Comparison of ENCODE assay signal across 8 cellular contexts in the genomic region with DNA sequence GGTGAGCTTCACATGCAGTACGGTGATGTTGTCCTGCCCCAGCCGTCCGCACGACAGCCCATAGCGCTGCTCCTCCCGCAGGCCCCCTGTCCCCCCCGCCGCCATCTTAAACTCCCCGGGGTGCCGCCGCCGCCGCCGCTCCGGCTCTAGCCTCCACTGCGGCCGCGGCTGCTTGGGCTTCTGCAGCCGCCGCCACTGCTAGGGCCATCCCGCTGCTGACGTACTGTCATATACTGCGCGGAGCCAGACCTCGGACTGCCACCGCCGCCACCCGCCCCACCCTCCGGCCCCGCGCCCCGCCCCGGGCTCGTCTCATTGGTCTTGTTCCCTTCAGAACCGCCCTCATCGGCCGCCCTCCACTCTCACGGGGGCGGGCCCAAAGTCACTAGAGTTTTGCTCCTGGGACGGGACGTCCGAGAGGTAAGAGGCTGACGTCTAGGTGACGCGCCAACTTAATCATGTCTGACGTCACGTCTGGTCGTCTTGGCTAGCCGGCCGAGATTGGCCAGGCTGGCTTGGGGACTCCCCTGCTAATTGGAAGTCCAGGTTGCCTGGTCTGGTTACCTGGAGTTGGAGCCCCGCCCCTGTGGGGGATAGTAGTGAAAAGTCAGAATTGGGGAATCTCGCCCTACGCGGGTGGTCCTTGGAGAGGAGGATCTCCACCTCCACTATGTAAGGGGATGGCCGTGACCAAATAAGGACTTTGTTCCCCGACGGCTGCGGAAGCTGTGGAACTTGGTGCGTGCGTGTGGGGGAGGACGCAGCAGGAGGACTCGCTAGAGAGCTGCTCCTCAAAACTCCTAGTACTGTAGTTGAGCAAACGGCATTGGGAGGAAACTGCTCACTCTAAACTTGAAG. TPM values are rescaled to one million over a fixed set of nuclear protein-coding genes. Genes with fewer than 3 reads are reported as not detected.
DNase-seq lines count a peak whose midpoint lies in the region; FAIRE-seq and TF ChIP-seq lines count a peak whose summit lies in the region.

A gene (minus strand): TSS at position 235 of the 858 bp plus-strand sequence. CDS start 130 bp downstream, at position 105.

- H3K79me2 ChIP-seq in Loucy (ENCODE audit: insufficient read depth, low read length) (peaks cover 16% of the 10 kb centered on the region; the same call in 1 of the 2 replicates), neural progenitor cell (ENCODE audit: low read depth) (peaks cover 14% of the 10 kb centered on the region)

- H2AFZ ChIP-seq in Loucy (ENCODE audit: low read length) (peak within 1 kb of the TSS; percentile 87), neural progenitor cell (replicated peaks) (peak within 1 kb of the TSS; percentile 97)

- H3K27ac Mint-ChIP-seq in activated naive CD4-positive, alpha-beta T cell treated with anti-CD3 and anti-CD28 coated beads for 36 hours: peak within 1 kb of the TSS; percentile 89
- peak within 1 kb of the TSS; percentile 84 for H3K27ac Mint-ChIP-seq in neural progenitor cell

- no peaks in the 10 kb centered on the region for H3F3A ChIP-seq in Loucy (ENCODE audit: low read depth)
- peaks cover 11% of the 10 kb centered on the region for H3F3A ChIP-seq in neural progenitor cell (ENCODE audit: low read depth)

- peak within 1 kb of the TSS; percentile 93 for H3K4me2 ChIP-seq in Loucy (ENCODE audit: low read depth, low read length, poor library complexity, severe bottlenecking)
- peak within 1 kb of the TSS; percentile 94 for H3K4me2 ChIP-seq in neural progenitor cell

- no peaks in the 10 kb centered on the region for H3K9me3 Mint-ChIP-seq in activated naive CD4-positive, alpha-beta T cell treated with anti-CD3 and anti-CD28 coated beads for 36 hours
- H3K9me3 Mint-ChIP-seq in neural progenitor cell: no peaks in the 10 kb centered on the region

- FAIRE-seq in H54 (lab: Jason Lieb, UNC): no peak

- H3K9me3 ChIP-seq in Loucy (ENCODE audit: insufficient read depth, low read depth, low read length) (no peaks in the 10 kb centered on the region), neural progenitor cell (ENCODE audit: low read depth) (no peaks in the 10 kb centered on the region), stomach smooth muscle (ENCODE audit: control insufficient read depth in 2 of 2, low read length in 2 of 2) (no peaks in the 10 kb centered on the region)

- peak; percentile 94 for DNase-seq in G401 (ENCODE audit: low spot score)
- DNase-seq in H54 (ENCODE audit: insufficient read length, low spot score): peak; percentile 82
- DNase-seq in SK-N-DZ (ENCODE audit: low spot score): peak; percentile 74
- peak; percentile 98 for DNase-seq in activated naive CD4-positive, alpha-beta T cell treated with anti-CD3 and anti-CD28 coated beads for 36 hours
- peak; percentile 87 for DNase-seq in foreskin melanocyte
- DNase-seq in neural progenitor cell (ENCODE audit: low spot score): peak; percentile 97

- no peaks in the 10 kb centered on the region for H3K27me3 ChIP-seq in Loucy (ENCODE audit: insufficient read depth, low read length, poor library complexity, severe bottlenecking)
- peaks cover 19% of the 10 kb centered on the region for H3K27me3 ChIP-seq in neural progenitor cell
- no peaks in the 10 kb centered on the region for H3K27me3 ChIP-seq in stomach smooth muscle (ENCODE audit: control insufficient read depth in 1 of 2, insufficient read depth in 2 of 2, low read length in 2 of 2)

- no peaks in the 10 kb centered on the region for H3K9me2 ChIP-seq in Loucy (replicated peaks; ENCODE audit: low read depth, low read length)

- H3K36me3 Mint-ChIP-seq in activated naive CD4-positive, alpha-beta T cell treated with anti-CD3 and anti-CD28 coated beads for 36 hours (ENCODE audit: low read depth): peaks cover 13% of the 10 kb centered on the region
- H3K36me3 Mint-ChIP-seq in neural progenitor cell: no peaks in the 10 kb centered on the region

- H3K27ac ChIP-seq in neural progenitor cell: no peak within 1 kb of the TSS
- H3K27ac ChIP-seq in stomach smooth muscle (ENCODE audit: low read length): peak within 1 kb of the TSS; percentile 96

- no peaks in the 10 kb centered on the region for H3K27me3 Mint-ChIP-seq in activated naive CD4-positive, alpha-beta T cell treated with anti-CD3 and anti-CD28 coated beads for 36 hours (ENCODE audit: low read depth)
- peaks cover 12% of the 10 kb centered on the region for H3K27me3 Mint-ChIP-seq in neural progenitor cell (ENCODE audit: insufficient read depth, low read depth)

- H4K20me1 ChIP-seq in Loucy (ENCODE audit: insufficient read depth, low read length, poor library complexity, severe bottlenecking) (no peaks in the 10 kb centered on the region), neural progenitor cell (ENCODE audit: low read depth) (peaks cover 7% of the 10 kb centered on the region)

- peak within 1 kb of the TSS; percentile 90 for H3K4me3 ChIP-seq in Loucy (ENCODE audit: low read length, poor library complexity, severe bottlenecking)
- peak within 1 kb of the TSS; percentile 89 for H3K4me3 ChIP-seq in neural progenitor cell
- H3K4me3 ChIP-seq in stomach smooth muscle (ENCODE audit: low read length in 2 of 2): peak within 1 kb of the TSS; percentile 90 to 98

- intact Hi-C loops in activated naive CD4-positive, alpha-beta T cell treated with anti-CD3 and anti-CD28 coated beads for 36 hours (cut with micrococcal nuclease): loop anchor here (1.0 to 10.0 kb wide), 19 partner anchors 92 to 1223 kb away; a partner anchor contains a TSS

- H3K36me3 ChIP-seq in Loucy (ENCODE audit: insufficient read depth, low read length): no peaks in the 10 kb centered on the region
- no peaks in the 10 kb centered on the region for H3K36me3 ChIP-seq in neural progenitor cell
- peaks cover 0 to 5% of the 10 kb centered on the region in 2 donors for H3K36me3 ChIP-seq in stomach smooth muscle (ENCODE audit: control insufficient read depth in 2 of 2, insufficient read depth in 2 of 2, low read length in 2 of 2)

- H3K4me1 ChIP-seq in Loucy (ENCODE audit: insufficient read depth, low read length, poor library complexity, severe bottlenecking) (peaks cover 38% of the 10 kb centered on the region), neural progenitor cell (peaks cover 27% of the 10 kb centered on the region), stomach smooth muscle (ENCODE audit: control insufficient read depth, insufficient read depth, low read length) (peaks cover 25% of the 10 kb centered on the region)

- H3K4me3 Mint-ChIP-seq in activated naive CD4-positive, alpha-beta T cell treated with anti-CD3 and anti-CD28 coated beads for 36 hours: peak within 1 kb of the TSS; percentile 93
- H3K4me3 Mint-ChIP-seq in neural progenitor cell: peak within 1 kb of the TSS; percentile 93

- TF ChIP-seq CTCF in Loucy (conservative IDR thresholded peaks at IDR 0.05; ENCODE audit: low read length) (no peak), neural progenitor cell (IDR thresholded peaks at IDR 0.05) (no peak)

- in situ Hi-C loops in G401 (cut with HindIII; ENCODE audit: low sequenced_read_pairs): no loop called here

- CTCF ChIA-PET in activated naive CD4-positive, alpha-beta T cell treated with anti-CD3 and anti-CD28 coated beads for 36 hours (lab: Charles Lee): interaction anchor here (0.7 to 3.9 kb wide), 7 partner anchors 11 to 375 kb away, joined by 3 to 21 read pairs (median 5); no protein-coding TSS in a partner anchor

- H3K4me1 Mint-ChIP-seq in activated naive CD4-positive, alpha-beta T cell treated with anti-CD3 and anti-CD28 coated beads for 36 hours (ENCODE audit: low read depth): peaks cover 40% of the 10 kb centered on the region
- peaks cover 30% of the 10 kb centered on the region for H3K4me1 Mint-ChIP-seq in neural progenitor cell

- H3K9ac ChIP-seq in Loucy (ENCODE audit: low read depth, low read length, poor library complexity, severe bottlenecking) (peak within 1 kb of the TSS; percentile 73), neural progenitor cell (no peak within 1 kb of the TSS), stomach smooth muscle (ENCODE audit: low read length in 2 of 2) (peak within 1 kb of the TSS; percentile 97 to 98)

- TF ChIP-seq POLR2A in H54 (IDR thresholded peaks at IDR 0.05; ENCODE audit: low read depth, low read length): peak; percentile 86

RNA-seq across cellular contexts. Expression of the gene that starts here (rescaled TPM):
- total RNA-seq in G401 (2014; rRNA removed; shearing (Covaris generic)): 0.54 and 1.5 TPM in 2 replicates
- polyA plus RNA-seq in SK-N-DZ (2014; cell fraction: cytosol; rRNA removed): 0.16 TPM in 1 of 2 replicates, not detected in the other
- polyA plus RNA-seq in SK-N-DZ (2014; cell fraction: nucleus; rRNA removed): 0.13 TPM in 1 of 2 replicates, not detected in the other
- 10 to 100 TPM; 75.0 to 78.6 TPM for total RNA-seq in activated naive CD4-positive, alpha-beta T cell treated with anti-CD3 and anti-CD28 coated beads for 36 hours
- 9.3 and 14.2 TPM in 2 replicates for total RNA-seq in neural progenitor cell (ENCODE audit: low replicate concordance)
